In the genomic region with DNA sequence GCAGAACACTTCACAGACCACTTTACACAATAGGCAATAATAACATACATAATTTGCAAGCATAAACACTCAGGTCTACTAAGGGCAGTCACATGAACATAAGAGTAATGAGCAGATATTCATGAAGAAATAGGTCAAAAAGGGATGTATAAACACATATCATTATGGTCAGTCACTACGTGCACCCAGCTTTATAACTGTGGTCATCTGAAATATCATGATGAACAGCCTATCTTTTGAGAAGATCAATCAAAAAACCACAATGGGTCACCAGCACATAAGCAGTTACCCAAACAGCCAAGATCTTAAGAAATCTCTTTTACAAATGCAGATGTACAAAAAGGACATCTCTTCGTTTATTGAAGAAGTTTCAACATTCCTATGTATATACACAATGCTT, we compare ENCODE assay signal across 9 cellular contexts. TPM values are rescaled to one million over a fixed set of nuclear protein-coding genes. Genes with fewer than 3 reads are reported as not detected.
"Had no signal": no experiment of that assay in that cellular context is flagged by ENCODE, and none has a peak within 500 bp of the region (broad histone marks: within the 10 kb centered on the region; RNA-seq: fewer than 3 reads in every experiment).

No MANE protein-coding gene starts in this region.

- H3K27ac ChIP-seq: HL-60 had no signal

- H3K4me3 ChIP-seq: GM23338 had no signal

- DNase-seq: H9, HFFc6 had no signal

- H3K4me2 ChIP-seq: GM23338 had no signal

- ATAC-seq: GM23338, HCT116, HepG2 had no signal

- H2AFZ ChIP-seq: GM23338 had no signal

RNA-seq across cellular contexts. Expression of gene DRGX, which starts 35.5 kb away (rescaled TPM):
- total RNA-seq: GM23338, H1, H9, HepG2, HT1080 had no signal
- polyA plus RNA-seq: GM23338, H1, HepG2, IgD-negative memory B cell had no signal
